31 cellular contexts compared by ENCODE assay signal in genomic region chr17:2819921-2820501, GRCh38.
"Had no signal": no experiment of that assay in that cellular context is flagged by ENCODE, and none has a peak within 500 bp of the region (broad histone marks: within the 10 kb centered on the region; RNA-seq: fewer than 3 reads in every experiment).

No MANE protein-coding gene starts in this region.

- DNase-seq: activated CD4-positive, alpha-beta T cell treated with anti-CD3 and anti-CD28 coated beads for 36 hours; activated CD4-positive, alpha-beta T cell treated with anti-CD3 and anti-CD28 coated beads, Interleukin-2, amount 10 ng/mL, durations not matched to agents 7 days and 5 days; activated CD4-positive, alpha-beta T cell treated with anti-CD3 and anti-CD28 coated beads, Interleukin-2, amount 50 U/mL, for 48 hours; activated CD8-positive, alpha-beta T cell treated with anti-CD3 and anti-CD28 coated beads, Interleukin-2, amount 10 ng/mL, durations not matched to agents 7 days and 5 days; activated gamma-delta T cell treated with Interleukin-2 at 50 U/mL for 16 hours; activated naive CD4-positive, alpha-beta T cell treated with anti-CD3 and anti-CD28 coated beads for 36 hours; activated T-cell treated with anti-CD3 and anti-CD28 coated beads, Interleukin-2, amount 50 U/mL, for 4 hours; adrenal gland; body of pancreas; Karpas-422; KBM-7; MG63; NCI-H1048; NCI-H1105 treated with DMSO at 0.1 percent for 48 hours; NCI-H1436; NCI-H1694; NCI-H2029; NCI-H510A; NCI-H526 treated with DMSO at 0.1 percent for 48 hours; NCI-H774; SHP77; SK-N-SH; T-cell; T-helper 2 cell; T-helper 9 cell had no signal

- H3K4me2 ChIP-seq: SK-N-SH had no signal

- H3K9me3 ChIP-seq: adrenal gland, body of pancreas, breast epithelium, MG63, SJSA1, SK-N-SH had no signal

- H3K27ac Mint-ChIP-seq: activated CD4-positive, alpha-beta T cell treated with anti-CD3 and anti-CD28 coated beads for 36 hours; activated CD4-positive, alpha-beta T cell treated with anti-CD3 and anti-CD28 coated beads, Interleukin-2, amount 10 ng/mL, durations not matched to agents 7 days and 5 days; activated CD8-positive, alpha-beta T cell treated with anti-CD3 and anti-CD28 coated beads, Interleukin-2, amount 10 ng/mL, durations not matched to agents 7 days and 5 days; activated naive CD4-positive, alpha-beta T cell treated with anti-CD3 and anti-CD28 coated beads for 36 hours; activated naive CD4-positive, alpha-beta T cell treated with anti-CD3 and anti-CD28 coated beads, Interleukin-2, amount 50 U/mL, for 72 hours; activated T-helper 1 cell treated with anti-CD3 and anti-CD28 coated beads, Interleukin-12 subunit alpha, Interleukin-12 subunit beta, Interleukin-2, Interleukin-4 antibody, amounts not matched to agents 30 ng/mL and 10 ng/mL and 1 ng/mL, durations not matched to agents 14 hours and 24 hours and 36 hours; T-cell had no signal

- H3K9ac ChIP-seq: SK-N-SH had no signal

- H3K4me3 ChIP-seq: adrenal gland, body of pancreas, breast epithelium, MG63, SJSA1 had no signal

- H3K4me1 ChIP-seq: adrenal gland, body of pancreas, breast epithelium, SJSA1 had no signal

- H3K36me3 Mint-ChIP-seq: activated naive CD4-positive, alpha-beta T cell treated with anti-CD3 and anti-CD28 coated beads, Interleukin-2, amount 50 U/mL, for 72 hours had no signal

- H3K9me3 Mint-ChIP-seq: activated CD4-positive, alpha-beta T cell treated with anti-CD3 and anti-CD28 coated beads, Interleukin-2, amount 10 ng/mL, durations not matched to agents 7 days and 5 days; activated naive CD4-positive, alpha-beta T cell treated with anti-CD3 and anti-CD28 coated beads for 36 hours; activated naive CD4-positive, alpha-beta T cell treated with anti-CD3 and anti-CD28 coated beads, Interleukin-2, amount 50 U/mL, for 72 hours; activated T-cell treated with anti-CD3 and anti-CD28 coated beads, Interleukin-2, amount 50 U/mL, for 4 hours; activated T-helper 1 cell treated with anti-CD3 and anti-CD28 coated beads, Interleukin-12 subunit alpha, Interleukin-12 subunit beta, Interleukin-2, Interleukin-4 antibody, amounts not matched to agents 30 ng/mL and 10 ng/mL and 1 ng/mL, durations not matched to agents 14 hours and 24 hours and 36 hours; T-cell had no signal

- H3K27ac ChIP-seq: adrenal gland, body of pancreas, breast epithelium, SJSA1 had no signal

- H3K36me3 ChIP-seq: adrenal gland, breast epithelium, MG63, SJSA1 had no signal

- H3K27me3 Mint-ChIP-seq: T-cell had no signal

- H3K9me2 ChIP-seq: SK-N-SH had no signal

- H3K27me3 ChIP-seq: adrenal gland, body of pancreas, MG63, SJSA1 had no signal

- ATAC-seq: activated CD4-positive, alpha-beta T cell treated with anti-CD3 and anti-CD28 coated beads for 36 hours; activated CD4-positive, CD25-positive, alpha-beta regulatory T cell treated with anti-CD3 and anti-CD28 coated beads, Interleukin-2, amount 50 U/mL, for 24 hours; activated CD8-positive, alpha-beta T cell treated with anti-CD3 and anti-CD28 coated beads, Interleukin-2, amount 10 ng/mL, durations not matched to agents 7 days and 5 days; activated naive CD4-positive, alpha-beta T cell treated with anti-CD3 and anti-CD28 coated beads, Interleukin-2, amount 50 U/mL, for 72 hours; activated T-cell treated with anti-CD3 and anti-CD28 coated beads, Interleukin-2, amount 50 U/mL, for 4 hours; body of pancreas; Panc1; T-cell had no signal

- H3K4me3 Mint-ChIP-seq: activated CD4-positive, alpha-beta T cell treated with anti-CD3 and anti-CD28 coated beads for 36 hours; activated CD4-positive, alpha-beta T cell treated with anti-CD3 and anti-CD28 coated beads, Interleukin-2, amount 10 ng/mL, durations not matched to agents 7 days and 5 days; activated CD8-positive, alpha-beta T cell treated with anti-CD3 and anti-CD28 coated beads, Interleukin-2, amount 10 ng/mL, durations not matched to agents 7 days and 5 days; activated naive CD4-positive, alpha-beta T cell treated with anti-CD3 and anti-CD28 coated beads for 36 hours; activated T-cell treated with anti-CD3 and anti-CD28 coated beads, Interleukin-2, amount 50 U/mL, for 4 hours; activated T-helper 1 cell treated with anti-CD3 and anti-CD28 coated beads, Interleukin-12 subunit alpha, Interleukin-12 subunit beta, Interleukin-2, Interleukin-4 antibody, amounts not matched to agents 30 ng/mL and 10 ng/mL and 1 ng/mL, durations not matched to agents 14 hours and 24 hours and 36 hours; T-cell had no signal
